8 cellular contexts compared by ENCODE assay signal in genomic region chr14:90827919-90828610, GRCh38. TPM values are rescaled to one million over a fixed set of nuclear protein-coding genes. Genes with fewer than 3 reads are reported as not detected.
DNase-seq lines count a peak whose midpoint lies in the region; ATAC-seq and TF ChIP-seq lines count a peak whose summit lies in the region.

No MANE protein-coding gene starts in this region.

- H3K36me3 ChIP-seq in A673 (ENCODE audit: insufficient read depth, low read length, poor library complexity, severe bottlenecking), result no peaks in the 10 kb centered on the region

- DNase-seq in A673 (ENCODE audit: low spot score) (peak; percentile 95), NCI-H2196 treated with DMSO at 0.1 percent for 48 hours (lab: John Stamatoyannopoulos, UW; ENCODE audit: unreplicated experiment) (peak; percentile 76), cerebellar cortex (ENCODE audit: low spot score) (peak; percentile 95), islet precursor cell (peak; percentile 95)
- peak; percentile 94 for DNase-seq in activated CD4-positive, CD25-positive, alpha-beta regulatory T cell treated with anti-CD3 and anti-CD28 coated beads, Interleukin-2, amount 50 U/mL, for 72 hours
- peak; percentile 79 to 88 for DNase-seq in stimulated activated CD4-positive, alpha-beta T cell treated with anti-CD3 and anti-CD28 coated beads, Interleukin-12 subunit alpha, Interleukin-12 subunit beta, amount 100 ng/mL, for 24 hours (ENCODE audit: low read depth in 2 of 2)

- CTCF ChIA-PET in A673 (lab: Charles Lee), result no interaction called here

- no peak for TF ChIP-seq CTCF in A673 (conservative IDR thresholded peaks at IDR 0.05; ENCODE audit: low read depth, low read length)

- BruUV-seq in A673 (replicated peaks; lab: Mats Ljungman, UMichigan), result no TSS peak

- H3K27ac ChIP-seq in A673 (ENCODE audit: low read depth, low read length, poor library complexity, severe bottlenecking), result no peak overlapping the region

- H3K4me1 ChIP-seq in A673 (ENCODE audit: insufficient read depth, low read length, poor library complexity, severe bottlenecking), result no peaks in the 10 kb centered on the region

- peak; percentile 96 for ATAC-seq in GM18873 (IDR thresholded peaks at IDR 0.05; ENCODE audit: low FRiP score, unreplicated experiment)
- peak; percentile 97 for ATAC-seq in HG03135 (IDR thresholded peaks at IDR 0.05; ENCODE audit: unreplicated experiment)

- H3K9me3 ChIP-seq in A673 (ENCODE audit: low read depth, low read length, poor library complexity, severe bottlenecking), result peaks cover 10% of the 10 kb centered on the region

- intact Hi-C loops in A673 (cut with micrococcal nuclease; ENCODE audit: unreplicated experiment), result no loop called here

- POLR2A ChIA-PET in A673 (lab: Charles Lee; ENCODE audit: low non-redundant PET), result no interaction called here

- H3K27me3 ChIP-seq in A673 (replicated peaks; ENCODE audit: insufficient read depth, low read depth, low read length, poor library complexity), result no peaks in the 10 kb centered on the region

- peak overlapping the region; percentile 18 for H3K4me3 ChIP-seq in A673 (ENCODE audit: low read depth, low read length, poor library complexity, severe bottlenecking)

RNA-seq across cellular contexts. Expression of gene TTC7B, which starts 11.8 kb away (rescaled TPM):
- total RNA-seq in A673 (2021), result 39.2 and 47.2 TPM in 2 replicates
